7 cellular contexts compared by ENCODE assay signal in genomic region chr19:40421993-40422392, GRCh38. TPM values are rescaled to one million over a fixed set of nuclear protein-coding genes. Genes with fewer than 3 reads are reported as not detected.
DNase-seq lines count a peak whose midpoint lies in the region; ATAC-seq and TF ChIP-seq lines count a peak whose summit lies in the region.
"Not testable (repeated sequence)": the region's sequence is repeated elsewhere in the genome, so short reads cannot be mapped to it uniquely, and the experiment has no call there.
"Had no signal": no experiment of that assay in that cellular context is flagged by ENCODE, and none has a peak within 500 bp of the region (broad histone marks: within the 10 kb centered on the region; RNA-seq: fewer than 3 reads in every experiment).

No MANE protein-coding gene starts in this region.

- H3K9me3 Mint-ChIP-seq in activated naive CD4-positive, alpha-beta T cell treated with anti-CD3 and anti-CD28 coated beads, Interleukin-2, amount 50 U/mL, for 72 hours = not testable (repeated sequence)

- H3K9ac ChIP-seq in BLaER1 (peak overlapping the region; percentile 83), muscle layer of colon (ENCODE audit: low read length) (peak overlapping the region; percentile 89)

- not testable (repeated sequence) for DNase-seq in Peyer's patch; activated naive CD4-positive, alpha-beta T cell treated with anti-CD3 and anti-CD28 coated beads, Interleukin-2, amount 50 U/mL, for 72 hours (ENCODE audit: low spot score in 2 of 2); epithelial cell of prostate (ENCODE audit: low read depth, low spot score); spleen

- peak overlapping the region; percentile 97 for H3K4me2 ChIP-seq in BLaER1

- not testable (repeated sequence) for H4K20me1 ChIP-seq in BLaER1

- H3K36me3 Mint-ChIP-seq in activated naive CD4-positive, alpha-beta T cell treated with anti-CD3 and anti-CD28 coated beads, Interleukin-2, amount 50 U/mL, for 72 hours = peaks cover 14 to 20% of the 10 kb centered on the region in 2 donors

- WGBS in spleen, 5 donors = 78 to 90% (median 85%) methylated on average over 9 of the region's 9 CpGs

- TF ChIP-seq CTCF in Peyer's patch (IDR thresholded peaks at IDR 0.05); spleen (IDR thresholded peaks at IDR 0.05 in 8 of 11, conservative IDR thresholded peaks at IDR 0.05 in 3 of 11): not testable (repeated sequence)

- peaks cover 66% of the 10 kb centered on the region for H3K4me1 ChIP-seq in BLaER1
- peaks cover 3 to 50% (median 11%) of the 10 kb centered on the region in 4 donors for H3K4me1 ChIP-seq in Peyer's patch
- H3K4me1 ChIP-seq in muscle layer of colon (ENCODE audit: insufficient read depth, low read length) = peaks cover 34% of the 10 kb centered on the region
- peaks cover 22 to 75% (median 59%) of the 10 kb centered on the region in 6 donors for H3K4me1 ChIP-seq in spleen

- H3K27ac Mint-ChIP-seq in activated naive CD4-positive, alpha-beta T cell treated with anti-CD3 and anti-CD28 coated beads, Interleukin-2, amount 50 U/mL, for 72 hours = peak overlapping the region; percentile 93 to 97

- H3K27me3 ChIP-seq in BLaER1; Peyer's patch; muscle layer of colon (ENCODE audit: control insufficient read depth in 1 of 2, insufficient read depth in 2 of 2, low read length in 2 of 2); spleen (replicated peaks in 1 of 7): not testable (repeated sequence)

- H3K36me3 ChIP-seq in BLaER1 (peaks cover 13% of the 10 kb centered on the region), Peyer's patch (peaks cover 0 to 13% (median 0%) of the 10 kb centered on the region in 3 donors), muscle layer of colon (ENCODE audit: insufficient read depth, low read length) (peaks cover 14% of the 10 kb centered on the region), spleen (peaks cover 0 to 16% (median 11%) of the 10 kb centered on the region in 6 donors)

- intact Hi-C loops in spleen (cut with DNase I; ENCODE audit: low total_unique reads) = not testable (repeated sequence)

- not testable (repeated sequence) for H3K9me3 ChIP-seq in BLaER1; Peyer's patch; muscle layer of colon (ENCODE audit: low read length); spleen

- ATAC-seq in activated naive CD4-positive, alpha-beta T cell treated with anti-CD3 and anti-CD28 coated beads, Interleukin-2, amount 50 U/mL, for 72 hours = not testable (repeated sequence)

- not testable (repeated sequence) for H3K4me3 ChIP-seq in BLaER1; muscle layer of colon (ENCODE audit: low read depth in 1 of 2, low read length in 2 of 2); spleen
- H3K4me3 ChIP-seq in Peyer's patch = peak overlapping the region in 1 of 4 donors; percentile 61

- H3K27ac ChIP-seq in BLaER1 = not testable (repeated sequence)
- H3K27ac ChIP-seq in Peyer's patch = peak overlapping the region; percentile 95 to 99 (median 96)
- peak overlapping the region; percentile 96 for H3K27ac ChIP-seq in epithelial cell of prostate
- H3K27ac ChIP-seq in muscle layer of colon (ENCODE audit: low read depth, low read length) = peak overlapping the region; percentile 100
- H3K27ac ChIP-seq in spleen = peak overlapping the region; percentile 96 to 100 (median 99)

- TF ChIP-seq POLR2A in Peyer's patch (IDR thresholded peaks at IDR 0.05); spleen (IDR thresholded peaks at IDR 0.05): not testable (repeated sequence)

RNA-seq across cellular contexts. Expression of gene SERTAD1, which starts 3.8 kb away (rescaled TPM):
- total RNA-seq in Peyer's patch = 10 to 100 TPM in 2 of 4 donors, 1 to 10 TPM in 2; 4.1 to 18.2 (median 11.6) TPM
- 10 to 100 TPM; 13.8 to 17.9 TPM for total RNA-seq in activated naive CD4-positive, alpha-beta T cell treated with anti-CD3 and anti-CD28 coated beads, Interleukin-2, amount 50 U/mL, for 72 hours
- 10 to 100 TPM in 6 of 7 donors, 1 to 10 TPM in 1; 9.8 to 19.7 (median 13.2) TPM for total RNA-seq in spleen
- polyA plus RNA-seq in spleen = 10 to 100 TPM in 1 of 3 donors, 1 to 10 TPM in 2; 8.5 to 14.9 (median 9.4) TPM

RNA-seq across cellular contexts. Expression of gene PRX, which starts 8.8 kb away (rescaled TPM):
- total RNA-seq in Peyer's patch (1 to 10 TPM; 1.4 to 7.4 (median 3.0) TPM), spleen (1 to 10 TPM; 1.7 to 3.4 (median 3.0) TPM)
- 1 to 10 TPM in 1 of 2 donors, under 1 TPM in 1; 0.77 to 1.6 TPM for total RNA-seq in activated naive CD4-positive, alpha-beta T cell treated with anti-CD3 and anti-CD28 coated beads, Interleukin-2, amount 50 U/mL, for 72 hours
- polyA plus RNA-seq in spleen = 1 to 10 TPM in 1 of 3 donors, under 1 TPM in 2; 0.50 to 1.8 (median 0.56) TPM

RNA-seq across cellular contexts. Expression of gene SERTAD3, which starts 22.1 kb away (rescaled TPM):
- total RNA-seq in Peyer's patch (10 to 100 TPM in 3 of 4 donors, 1 to 10 TPM in 1; 9.1 to 22.4 (median 15.2) TPM), spleen (10 to 100 TPM; 21.5 to 51.4 (median 30.9) TPM)
- 10 to 100 TPM; 14.3 to 23.4 TPM for total RNA-seq in activated naive CD4-positive, alpha-beta T cell treated with anti-CD3 and anti-CD28 coated beads, Interleukin-2, amount 50 U/mL, for 72 hours
- polyA plus RNA-seq in spleen = 10 to 100 TPM; 21.8 to 32.6 (median 23.5) TPM

RNA-seq across cellular contexts. Expression of gene HIPK4, which starts 32.0 kb away (rescaled TPM):
- not detected for total RNA-seq in Peyer's patch
- not detected for total RNA-seq in activated naive CD4-positive, alpha-beta T cell treated with anti-CD3 and anti-CD28 coated beads, Interleukin-2, amount 50 U/mL, for 72 hours
- under 1 TPM in 1 of 7 donors, not detected in 6; 0.19 TPM for total RNA-seq in spleen
- under 1 TPM in 1 of 3 donors, not detected in 2; 0.08 TPM for polyA plus RNA-seq in spleen
- total RNA-seq: H4 had no signal

RNA-seq across cellular contexts. Expression of gene BLVRB, which starts 43.6 kb away (rescaled TPM):
- total RNA-seq in Peyer's patch = 100 to 1,000 TPM; 148 to 277 (median 218) TPM
- 10 to 100 TPM; 39.7 to 52.2 TPM for total RNA-seq in activated naive CD4-positive, alpha-beta T cell treated with anti-CD3 and anti-CD28 coated beads, Interleukin-2, amount 50 U/mL, for 72 hours
- total RNA-seq in spleen = 100 to 1,000 TPM in 6 of 7 donors, 10 to 100 TPM in 1; 92.3 to 243 (median 179) TPM
- 100 to 1,000 TPM in 2 of 3 donors, 10 to 100 TPM in 1; 90.6 to 215 (median 136) TPM for polyA plus RNA-seq in spleen
